Comparison of ENCODE assay signal across 7 cellular contexts in genomic region chr12:119989619-119990381, GRCh38. TPM values are rescaled to one million over a fixed set of nuclear protein-coding genes. Genes with fewer than 3 reads are reported as not detected.
DNase-seq lines count a peak whose midpoint lies in the region; ATAC-seq, FAIRE-seq and TF ChIP-seq lines count a peak whose summit lies in the region.

No MANE protein-coding gene starts in this region.

- peak overlapping the region; percentile 89 for H3K4me3 Mint-ChIP-seq in activated CD8-positive, alpha-beta T cell treated with anti-CD3 and anti-CD28 coated beads for 36 hours

- TF ChIP-seq POLR2A in GM12892 (IDR thresholded peaks at IDR 0.05; ENCODE audit: low read depth, low read length), result no peak

- H3K4me1 ChIP-seq in HEK293 (ENCODE audit: control insufficient read depth, insufficient read depth, low read length) (no peaks in the 10 kb centered on the region), lower lobe of right lung (peaks cover 18% of the 10 kb centered on the region)

- peaks cover 45% of the 10 kb centered on the region for H3K4me1 Mint-ChIP-seq in activated CD8-positive, alpha-beta T cell treated with anti-CD3 and anti-CD28 coated beads for 36 hours (ENCODE audit: low read depth)

- TF ChIP-seq CTCF in HEK293 (tag by site-specific recombination; IDR thresholded peaks at IDR 0.05), result no peak
- no peak for TF ChIP-seq CTCF in activated CD8-positive, alpha-beta T cell treated with anti-CD3 and anti-CD28 coated beads for 36 hours (IDR thresholded peaks at IDR 0.05)
- TF ChIP-seq CTCF in lower lobe of right lung (IDR thresholded peaks at IDR 0.05), result no peak

- peak; percentile 67 for FAIRE-seq in GM12892 (lab: Jason Lieb, UNC)

- H3K9me3 ChIP-seq in HEK293 (ENCODE audit: control insufficient read depth, insufficient read depth, low read depth, low read length) (no peaks in the 10 kb centered on the region), lower lobe of right lung (no peaks in the 10 kb centered on the region)

- peak overlapping the region; percentile 62 for H3K4me3 ChIP-seq in HEK293 (ENCODE audit: low read depth, low read length)
- H3K4me3 ChIP-seq in lower lobe of right lung, result peak overlapping the region; percentile 62

- H3K9me3 Mint-ChIP-seq in activated CD8-positive, alpha-beta T cell treated with anti-CD3 and anti-CD28 coated beads for 36 hours, result no peaks in the 10 kb centered on the region

- peak; percentile 9 for ATAC-seq in activated CD8-positive, alpha-beta T cell treated with anti-CD3 and anti-CD28 coated beads for 36 hours
- peak; percentile 68 to 83 for ATAC-seq in lower lobe of right lung

- peaks cover 29% of the 10 kb centered on the region for H3K27me3 ChIP-seq in lower lobe of right lung (ENCODE audit: low read depth)

- H3K27ac ChIP-seq in HEK293 (ENCODE audit: extremely low read depth, low read depth, low read length), result peak overlapping the region; percentile 50; the same call in 1 of the 2 replicates
- peak overlapping the region; percentile 60 for H3K27ac ChIP-seq in lower lobe of right lung

- POLR2A ChIA-PET in HEK293 (lab: Yijun Ruan, JAX), result interaction anchor here (0.7 to 1.8 kb wide), 4 partner anchors 10 to 302 kb away, joined by 4 to 12 read pairs (median 9); partner anchors contain the start of genes RAB35 and RNU4-2
- POLR2A ChIA-PET in activated CD8-positive, alpha-beta T cell treated with anti-CD3 and anti-CD28 coated beads for 36 hours (lab: Charles Lee), result interaction anchor here (0.5 to 7.2 kb wide), 16 partner anchors 9 to 211 kb away, joined by 3 to 131 read pairs (median 6); partner anchors contain the start of gene RPLP0

- H3K36me3 ChIP-seq in HEK293 (ENCODE audit: control insufficient read depth in 2 of 2, insufficient read depth in 1 of 2, low read length in 2 of 2) (no peaks in the 10 kb centered on the region), lower lobe of right lung (no peaks in the 10 kb centered on the region)

- peak overlapping the region; percentile 68 for H3K27ac Mint-ChIP-seq in activated CD8-positive, alpha-beta T cell treated with anti-CD3 and anti-CD28 coated beads for 36 hours

- CTCF ChIA-PET in HEK293 (lab: Yijun Ruan, JAX), result interaction anchor here (0.6 to 1.3 kb wide), 3 partner anchors 18 to 38 kb away, joined by 3 to 7 read pairs (median 4); no protein-coding TSS in a partner anchor
- CTCF ChIA-PET in activated CD8-positive, alpha-beta T cell treated with anti-CD3 and anti-CD28 coated beads for 36 hours (lab: Charles Lee), result interaction anchor here (0.8 to 3.9 kb wide), 16 partner anchors 9 to 132 kb away, joined by 3 to 25 read pairs (median 4); partner anchors contain the start of gene CIT

- no peaks in the 10 kb centered on the region for H3K27me3 Mint-ChIP-seq in activated CD8-positive, alpha-beta T cell treated with anti-CD3 and anti-CD28 coated beads for 36 hours

- DNase-seq in GM12892 (ENCODE audit: insufficient read length), result peak; percentile 62
- DNase-seq in NCI-H1105 (lab: John Stamatoyannopoulos, UW), result peak; percentile 13
- peak; percentile 86 for DNase-seq in activated CD8-positive, alpha-beta T cell treated with anti-CD3 and anti-CD28 coated beads for 36 hours
- peak; percentile 39 for DNase-seq in effector CD8-positive, alpha-beta T cell (lab: John Stamatoyannopoulos, UW)
- DNase-seq in lower lobe of right lung, result peak; percentile 88
- DNase-seq in stimulated activated CD4-positive, alpha-beta T cell treated with anti-CD3 and anti-CD28 coated beads, TNF-alpha, amount 100 ng/mL, for 1 hour (ENCODE audit: low read depth in 3 of 3, low spot score in 1 of 3), result peak in 2 of 3 donors; percentile 30 to 52

- H3K36me3 Mint-ChIP-seq in activated CD8-positive, alpha-beta T cell treated with anti-CD3 and anti-CD28 coated beads for 36 hours (ENCODE audit: low read depth), result peaks cover 43% of the 10 kb centered on the region

- intact Hi-C loops in activated CD8-positive, alpha-beta T cell treated with anti-CD3 and anti-CD28 coated beads for 36 hours (cut with micrococcal nuclease), result loop anchor here (2.0 kb wide), 2 partner anchors 23 to 97 kb away; no protein-coding TSS in a partner anchor
- intact Hi-C loops in lower lobe of right lung (cut with DNase I), result no loop called here

TF ChIP-seq in HEK293, 187 proteins besides CTCF, POLR2A, EP300 and RAD21 (continues in another document):
- TF ChIP-seq HOXA7 (CRISPR knock-in tag; IDR thresholded peaks at IDR 0.05; ENCODE audit: borderline replicate concordance) (no peak), ZNF560 (tag by site-specific recombination; IDR thresholded peaks at IDR 0.05; ENCODE audit: borderline replicate concordance) (0 out of 2 replicates have a peak, but pooled peaks have one; percentile 38), ZNF626 (tag by site-specific recombination; IDR thresholded peaks at IDR 0.05) (no peak), ZNF266 (tag by site-specific recombination; IDR thresholded peaks at IDR 0.05; ENCODE audit: low read depth) (no peak), ZNF548 (tag by site-specific recombination; IDR thresholded peaks at IDR 0.05) (no peak), ZNF10 (tag by site-specific recombination; IDR thresholded peaks at IDR 0.05) (no peak; the same call in 1 of the 2 replicates), ZNF16 (tag by site-specific recombination; IDR thresholded peaks at IDR 0.05; ENCODE audit: low read depth) (no peak), ZIC2 (tag by site-specific recombination; IDR thresholded peaks at IDR 0.05) (no peak), ZNF549 (tag by site-specific recombination; IDR thresholded peaks at IDR 0.05) (no peak), SCRT1 (tag by site-specific recombination; IDR thresholded peaks at IDR 0.05; ENCODE audit: borderline replicate concordance) (no peak), ZNF660 (tag by site-specific recombination; IDR thresholded peaks at IDR 0.05) (0 out of 2 replicates have a peak, but pooled peaks have one; percentile 7), GFI1B (tag by site-specific recombination; IDR thresholded peaks at IDR 0.05) (no peak), ZNF664 (tag by site-specific recombination; IDR thresholded peaks at IDR 0.05) (no peak), PBX3 (CRISPR knock-in tag; IDR thresholded peaks at IDR 0.05) (peak; percentile 83; the same call in 1 of the 2 replicates), ZNF423 (tag by site-specific recombination; IDR thresholded peaks at IDR 0.05) (no peak), ZNF292 (tag by site-specific recombination; IDR thresholded peaks at IDR 0.05; ENCODE audit: borderline replicate concordance, low read depth) (no peak), ZNF362 (tag by site-specific recombination; IDR thresholded peaks at IDR 0.05) (no peak), KLF1 (tag by site-specific recombination; IDR thresholded peaks at IDR 0.05) (peak; percentile 56; the same call in 1 of the 2 replicates), ZBTB20 (tag by site-specific recombination; IDR thresholded peaks at IDR 0.05) (peak; percentile 31; the same call in 1 of the 2 replicates), ZSCAN30 (tag by site-specific recombination; IDR thresholded peaks at IDR 0.05) (peak; percentile 35; the same call in 1 of the 2 replicates), KLF17 (tag by site-specific recombination; IDR thresholded peaks at IDR 0.05) (no peak), ZNF155 (tag by site-specific recombination; IDR thresholded peaks at IDR 0.05) (no peak), ZBTB44 (tag by site-specific recombination; IDR thresholded peaks at IDR 0.05) (peak; percentile 85), ZNF335 (tag by site-specific recombination; conservative IDR thresholded peaks at IDR 0.05) (no peak; the same call in 1 of the 2 replicates), ZBTB17 (tag by site-specific recombination; IDR thresholded peaks at IDR 0.05) (peak; percentile 78)

RNA-seq across cellular contexts. Expression of gene BICDL1, which starts 0.8 kb away (rescaled TPM):
- 1.4 TPM for polyA plus RNA-seq in GM12892 (2012; ENCODE audit: missing spikeins)
- total RNA-seq in activated CD8-positive, alpha-beta T cell treated with anti-CD3 and anti-CD28 coated beads for 36 hours, result 100 to 1,000 TPM; 103 to 107 TPM
- total RNA-seq in lower lobe of right lung, result 9.0 TPM

Comparison
In these comparisons a context has a peak if more than half of its experiments do, and no peak if none do; other contexts are left out.
1. Peak in every context shown above with its lines: DNase-seq, ATAC-seq, H3K4me3 ChIP-seq and H3K27ac ChIP-seq.
2. DNase-seq: peak in every context shown above with its lines; median percentile 88 in lower lobe of right lung; 86 in activated CD8-positive, alpha-beta T cell treated with anti-CD3 and anti-CD28 coated beads for 36 hours; 62 in GM12892; 41 in stimulated activated CD4-positive, alpha-beta T cell treated with anti-CD3 and anti-CD28 coated beads, TNF-alpha, amount 100 ng/mL, for 1 hour; 39 in effector CD8-positive, alpha-beta T cell; 13 in NCI-H1105.
3. RNA of gene BICDL1, which starts 0.8 kb away (total RNA-seq): 103 to 107 TPM in activated CD8-positive, alpha-beta T cell treated with anti-CD3 and anti-CD28 coated beads for 36 hours; 9.0 TPM in lower lobe of right lung (single experiment); every median in the first group is over 10 times any median in the second.